ENCODE assay signal across 15 cellular contexts in the genomic region with DNA sequence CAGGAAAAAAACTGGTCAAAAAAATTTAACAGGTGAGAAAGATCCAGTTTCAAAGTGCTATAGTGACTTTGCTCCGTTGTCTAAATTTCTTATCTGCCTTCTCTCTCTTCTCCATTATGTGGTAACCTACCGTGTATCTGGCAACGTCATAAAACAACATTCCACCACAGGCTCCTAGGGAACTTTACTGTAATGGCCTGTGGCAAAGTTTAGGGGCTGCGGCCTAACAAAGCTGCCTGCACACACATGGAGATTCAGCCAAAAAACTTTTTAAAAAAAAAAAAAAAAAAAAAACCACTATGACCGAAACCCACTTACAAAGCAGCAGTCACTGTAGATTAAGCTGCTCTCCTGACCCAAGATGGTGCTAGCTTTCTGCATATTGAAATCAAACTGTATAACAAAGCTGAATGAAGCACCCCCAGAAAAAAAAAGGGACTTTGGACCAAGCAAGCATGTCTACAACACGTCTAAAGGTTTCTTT.
DNase-seq lines count a peak whose midpoint lies in the region; ATAC-seq and TF ChIP-seq lines count a peak whose summit lies in the region.
"Had no signal": no experiment of that assay in that cellular context is flagged by ENCODE, and none has a peak within 500 bp of the region (broad histone marks: within the 10 kb centered on the region; RNA-seq: fewer than 3 reads in every experiment).

No MANE protein-coding gene starts in this region.

- H2AFZ ChIP-seq in OCI-LY1 (ENCODE audit: low read length) = no peak overlapping the region

- 0 out of 2 replicates have a peak, but pooled peaks cover 8% of the 10 kb centered on the region for H3F3A ChIP-seq in OCI-LY1 (ENCODE audit: insufficient read depth, low read length)

- TF ChIP-seq POLR2A in spleen (IDR thresholded peaks at IDR 0.05) = no peak

- H3K4me3 ChIP-seq in OCI-LY1 (ENCODE audit: low read depth, low read length, poor library complexity, severe bottlenecking) (peak overlapping the region; percentile 36), spleen (no peak overlapping the region)
- H3K4me3 ChIP-seq: upper lobe of left lung had no signal

- H3K9ac ChIP-seq in OCI-LY1 (ENCODE audit: low read length) = peak overlapping the region; percentile 60

- H3K9me2 ChIP-seq in OCI-LY1 (ENCODE audit: low read depth, low read length) = no peaks in the 10 kb centered on the region

- CTCF ChIA-PET in activated CD4-positive, alpha-beta T cell treated with anti-CD3 and anti-CD28 coated beads for 36 hours (lab: Charles Lee) = interaction anchor here (3.2 kb wide), 1 partner anchor 10 kb away, joined by 9 read pairs; no protein-coding TSS in a partner anchor

- ATAC-seq in activated CD4-positive, alpha-beta T cell treated with anti-CD3 and anti-CD28 coated beads for 36 hours = no peak
- peak; percentile 13 for ATAC-seq in effector memory CD8-positive, alpha-beta T cell (replicated peaks)
- no peak for ATAC-seq in GM18867 (IDR thresholded peaks at IDR 0.05; ENCODE audit: unreplicated experiment)
- no peak for ATAC-seq in activated T-helper 17 cell treated with anti-CD3 and anti-CD28 coated beads, Interleukin-2, amount 50 U/mL, for 72 hours (replicated peaks)
- ATAC-seq: foreskin keratinocyte had no signal

- no peak overlapping the region for H3K4me3 Mint-ChIP-seq in activated CD4-positive, alpha-beta T cell treated with anti-CD3 and anti-CD28 coated beads for 36 hours
- peak overlapping the region in 1 of 2 donors; percentile 58 for H3K4me3 Mint-ChIP-seq in effector memory CD8-positive, alpha-beta T cell
- H3K4me3 Mint-ChIP-seq in activated T-helper 17 cell treated with anti-CD3 and anti-CD28 coated beads, Interleukin-2, amount 50 U/mL, for 72 hours = no peak overlapping the region

- TF ChIP-seq CTCF in OCI-LY1 (IDR thresholded peaks at IDR 0.05; ENCODE audit: low read length) = no peak
- TF ChIP-seq CTCF in spleen (IDR thresholded peaks at IDR 0.05 in 8 of 11, conservative IDR thresholded peaks at IDR 0.05 in 3 of 11) = no peak

- peaks cover 39% of the 10 kb centered on the region for H3K4me1 Mint-ChIP-seq in activated CD4-positive, alpha-beta T cell treated with anti-CD3 and anti-CD28 coated beads for 36 hours
- peaks cover 23 to 46% of the 10 kb centered on the region in 2 donors for H3K4me1 Mint-ChIP-seq in effector memory CD8-positive, alpha-beta T cell (ENCODE audit: low read depth in 2 of 2)
- peaks cover 51% of the 10 kb centered on the region for H3K4me1 Mint-ChIP-seq in activated T-helper 17 cell treated with anti-CD3 and anti-CD28 coated beads, Interleukin-2, amount 50 U/mL, for 72 hours

- H3K4me1 ChIP-seq in OCI-LY1 (ENCODE audit: insufficient read depth, low read length, severe bottlenecking) (peaks cover 100% of the 10 kb centered on the region), spleen (peaks cover 18 to 98% (median 59%) of the 10 kb centered on the region in 6 donors)

- H3K27ac Mint-ChIP-seq in activated CD4-positive, alpha-beta T cell treated with anti-CD3 and anti-CD28 coated beads for 36 hours = peak overlapping the region; percentile 59
- H3K27ac Mint-ChIP-seq in effector memory CD8-positive, alpha-beta T cell = peak overlapping the region in 1 of 2 donors; percentile 74
- H3K27ac Mint-ChIP-seq in activated T-helper 17 cell treated with anti-CD3 and anti-CD28 coated beads, Interleukin-2, amount 50 U/mL, for 72 hours = no peak overlapping the region

- H3K4me2 ChIP-seq in OCI-LY1 (ENCODE audit: low read length) = peak overlapping the region; percentile 62

- peaks cover 12% of the 10 kb centered on the region for H3K36me3 ChIP-seq in OCI-LY1 (ENCODE audit: insufficient read depth, low read length)
- H3K36me3 ChIP-seq in spleen = peaks cover 0 to 6% (median 0%) of the 10 kb centered on the region in 6 donors
- H3K36me3 ChIP-seq: upper lobe of left lung had no signal

- H3K27me3 Mint-ChIP-seq in activated CD4-positive, alpha-beta T cell treated with anti-CD3 and anti-CD28 coated beads for 36 hours = no peaks in the 10 kb centered on the region
- no peaks in the 10 kb centered on the region for H3K27me3 Mint-ChIP-seq in effector memory CD8-positive, alpha-beta T cell
- H3K27me3 Mint-ChIP-seq in activated T-helper 17 cell treated with anti-CD3 and anti-CD28 coated beads, Interleukin-2, amount 50 U/mL, for 72 hours = no peaks in the 10 kb centered on the region

- DNase-seq in activated CD4-positive, alpha-beta T cell treated with anti-CD3 and anti-CD28 coated beads for 36 hours = no peak
- DNase-seq in activated CD4-positive, alpha-beta T cell treated with anti-CD3 and anti-CD28 coated beads for 1 hour = no peak
- DNase-seq in effector memory CD8-positive, alpha-beta T cell = no peak
- peak; percentile 41 for DNase-seq in renal cortical epithelial cell (ENCODE audit: low read depth)
- no peak for DNase-seq in spleen
- DNase-seq: 8988T; activated CD8-positive, alpha-beta memory T cell treated with anti-CD3 and anti-CD28 coated beads for 24 hours; amygdala; nucleus accumbens; stimulated activated CD4-positive, alpha-beta T cell treated with anti-CD3 and anti-CD28 coated beads, Interleukin-12 subunit alpha, Interleukin-12 subunit beta, amount 100 ng/mL, for 4 hours; upper lobe of left lung had no signal

- H4K20me1 ChIP-seq in OCI-LY1 (ENCODE audit: insufficient read depth, low read length) = no peaks in the 10 kb centered on the region

- H3K27ac ChIP-seq in OCI-LY1 (ENCODE audit: low read depth, low read length, poor library complexity, severe bottlenecking) (peak overlapping the region; percentile 97), spleen (peak overlapping the region in 1 of 8 donors; percentile 12)
- H3K27ac ChIP-seq: foreskin keratinocyte, upper lobe of left lung had no signal

- intact Hi-C loops in activated CD4-positive, alpha-beta T cell treated with anti-CD3 and anti-CD28 coated beads for 36 hours (cut with DNase I, micrococcal nuclease) = loop anchor here (5.0 to 10.0 kb wide), 2 partner anchors 43 to 426 kb away; no protein-coding TSS in a partner anchor
- intact Hi-C loops in spleen (cut with DNase I; ENCODE audit: low total_unique reads) = loop anchor here (10.0 kb wide), 1 partner anchor 96 kb away; no protein-coding TSS in a partner anchor

- 68 to 84% (median 74%) methylated on average over 6 of the region's 6 CpGs for WGBS in spleen, 5 donors

- POLR2A ChIA-PET in activated CD4-positive, alpha-beta T cell treated with anti-CD3 and anti-CD28 coated beads for 36 hours (lab: Charles Lee) = interaction anchor here (0.9 kb wide), 1 partner anchor 149 kb away, joined by 3 read pairs; no protein-coding TSS in a partner anchor

- peaks cover 28% of the 10 kb centered on the region for H3K36me3 Mint-ChIP-seq in activated CD4-positive, alpha-beta T cell treated with anti-CD3 and anti-CD28 coated beads for 36 hours (ENCODE audit: low read depth)
- H3K36me3 Mint-ChIP-seq in effector memory CD8-positive, alpha-beta T cell (ENCODE audit: insufficient read depth) = peaks cover 2% of the 10 kb centered on the region
- H3K36me3 Mint-ChIP-seq in activated T-helper 17 cell treated with anti-CD3 and anti-CD28 coated beads, Interleukin-2, amount 50 U/mL, for 72 hours (ENCODE audit: low read depth) = peaks cover 17% of the 10 kb centered on the region

- no peaks in the 10 kb centered on the region for H3K27me3 ChIP-seq in OCI-LY1 (ENCODE audit: insufficient read depth, low read length)
- H3K27me3 ChIP-seq in spleen (replicated peaks in 1 of 7) = no peaks in the 10 kb centered on the region
- H3K27me3 ChIP-seq: foreskin keratinocyte, upper lobe of left lung had no signal

- peaks cover 68% of the 10 kb centered on the region for H3K79me2 ChIP-seq in OCI-LY1 (ENCODE audit: insufficient read depth, low read length)

- H3K9me3 ChIP-seq in OCI-LY1 (ENCODE audit: low read length) (no peaks in the 10 kb centered on the region), spleen (no peaks in the 10 kb centered on the region)
- H3K9me3 ChIP-seq: upper lobe of left lung had no signal

- no peaks in the 10 kb centered on the region for H3K9me3 Mint-ChIP-seq in activated CD4-positive, alpha-beta T cell treated with anti-CD3 and anti-CD28 coated beads for 36 hours (ENCODE audit: low read depth)
- no peaks in the 10 kb centered on the region for H3K9me3 Mint-ChIP-seq in effector memory CD8-positive, alpha-beta T cell
- no peaks in the 10 kb centered on the region for H3K9me3 Mint-ChIP-seq in activated T-helper 17 cell treated with anti-CD3 and anti-CD28 coated beads, Interleukin-2, amount 50 U/mL, for 72 hours
